ENCODE assay signal across 1 cellular context in genomic region chr7:101856488-101857357, GRCh38.
TF ChIP-seq lines count a peak whose summit lies in the region.

No MANE protein-coding gene starts in this region.

TF ChIP-seq in HepG2, 621 proteins besides CTCF, POLR2A, EP300 and RAD21 (continued from another document and continues in another):
- TF ChIP-seq STAT6 (CRISPR knock-in tag; IDR thresholded peaks at IDR 0.05; ENCODE audit: borderline replicate concordance), result peak; percentile 57; the same call in 1 of the 2 replicates
- no peak for TF ChIP-seq TEAD2 (CRISPR knock-in tag; IDR thresholded peaks at IDR 0.05)
- no peak; the same call in 1 of the 2 replicates for TF ChIP-seq DR1 (CRISPR knock-in tag; IDR thresholded peaks at IDR 0.05)
- no peak for TF ChIP-seq ZNF773 (CRISPR knock-in tag; IDR thresholded peaks at IDR 0.05; ENCODE audit: borderline replicate concordance)
- TF ChIP-seq CENPX (CRISPR knock-in tag; IDR thresholded peaks at IDR 0.05), result no peak
- peak; percentile 58 for TF ChIP-seq ISL2 (CRISPR knock-in tag; IDR thresholded peaks at IDR 0.05)
- TF ChIP-seq EZH2 (conservative IDR thresholded peaks at IDR 0.05; ENCODE audit: low read depth, low read length), result no peak
- TF ChIP-seq ZNF792 (CRISPR knock-in tag; IDR thresholded peaks at IDR 0.05), result peak; percentile 69; the same call in 1 of the 2 replicates
- TF ChIP-seq ZBTB3 (CRISPR knock-in tag; IDR thresholded peaks at IDR 0.05; ENCODE audit: borderline replicate concordance, low read depth), result no peak
- peak; percentile 56 to 76; a peak in 1 of 4 replicates for TF ChIP-seq HMGXB4 (CRISPR knock-in tag; IDR thresholded peaks at IDR 0.05; ENCODE audit: borderline replicate concordance in 1 of 2, low read depth in 1 of 2)
- TF ChIP-seq ARNT2 (CRISPR knock-in tag; IDR thresholded peaks at IDR 0.05; ENCODE audit: low read depth), result no peak
- TF ChIP-seq EEA1 (CRISPR knock-in tag; IDR thresholded peaks at IDR 0.05; ENCODE audit: borderline replicate concordance), result no peak
- TF ChIP-seq FOXO1 (CRISPR knock-in tag; IDR thresholded peaks at IDR 0.05), result no peak; the same call in 1 of the 2 replicates
- TF ChIP-seq TOE1 (CRISPR knock-in tag; IDR thresholded peaks at IDR 0.05), result no peak
- TF ChIP-seq GABPB1 (CRISPR knock-in tag; IDR thresholded peaks at IDR 0.05), result peak; percentile 70
- no peak; the same call in 1 of the 2 replicates for TF ChIP-seq ZNF350 (CRISPR knock-in tag; IDR thresholded peaks at IDR 0.05; ENCODE audit: borderline replicate concordance, low read depth)
- TF ChIP-seq FOXK2 (IDR thresholded peaks at IDR 0.05), result 0 out of 2 replicates have a peak, but pooled peaks have one; percentile 28
- TF ChIP-seq SAP130 (CRISPR knock-in tag; IDR thresholded peaks at IDR 0.05; ENCODE audit: low read depth), result peak; percentile 85
- no peak for TF ChIP-seq HNRNPK (IDR thresholded peaks at IDR 0.05; ENCODE audit: low read depth, low read length, poor library complexity, severe bottlenecking)
- TF ChIP-seq FOXC1 (CRISPR knock-in tag; IDR thresholded peaks at IDR 0.05; ENCODE audit: borderline replicate concordance), result peak; percentile 69
- TF ChIP-seq BCL6 (CRISPR knock-in tag; IDR thresholded peaks at IDR 0.05), result 0 out of 2 replicates have a peak, but pooled peaks have one; percentile 10
- no peak; the same call in 1 of the 2 replicates for TF ChIP-seq ZNF275 (CRISPR knock-in tag; IDR thresholded peaks at IDR 0.05; ENCODE audit: borderline replicate concordance)
- no peak for TF ChIP-seq NFAT5 (CRISPR knock-in tag; IDR thresholded peaks at IDR 0.05)
- TF ChIP-seq ZNF597 (CRISPR knock-in tag; IDR thresholded peaks at IDR 0.05), result no peak
- no peak for TF ChIP-seq ZNF589 (CRISPR knock-in tag; conservative IDR thresholded peaks at IDR 0.05)
- peak; percentile 77 for TF ChIP-seq ZNF781 (CRISPR knock-in tag; IDR thresholded peaks at IDR 0.05; ENCODE audit: borderline replicate concordance, not compliant biosample characterization)
- TF ChIP-seq ZKSCAN8 (CRISPR knock-in tag; IDR thresholded peaks at IDR 0.05; ENCODE audit: borderline replicate concordance), result no peak; the same call in 1 of the 2 replicates
- TF ChIP-seq ZFP91 (CRISPR knock-in tag; IDR thresholded peaks at IDR 0.05; ENCODE audit: borderline replicate concordance), result peak; percentile 75
- 0 out of 2 replicates have a peak, but pooled peaks have one; percentile 42 for TF ChIP-seq ZNF280B (CRISPR knock-in tag; IDR thresholded peaks at IDR 0.05; ENCODE audit: borderline replicate concordance)
- TF ChIP-seq GLI4 (CRISPR knock-in tag; IDR thresholded peaks at IDR 0.05; ENCODE audit: borderline replicate concordance), result no peak
- TF ChIP-seq HNRNPLL (IDR thresholded peaks at IDR 0.05; ENCODE audit: low read depth, low read length, poor library complexity, severe bottlenecking), result peak; percentile 74
- TF ChIP-seq ZBTB8A (CRISPR knock-in tag; IDR thresholded peaks at IDR 0.05; ENCODE audit: borderline replicate concordance, low read depth), result no peak
- peak; percentile 57 for TF ChIP-seq DMAP1 (CRISPR knock-in tag; IDR thresholded peaks at IDR 0.05)
- TF ChIP-seq MEF2D (CRISPR knock-in tag; IDR thresholded peaks at IDR 0.05), result peak; percentile 79
- TF ChIP-seq ZBTB39 (CRISPR knock-in tag; IDR thresholded peaks at IDR 0.05), result no peak
- no peak for TF ChIP-seq MTERF4 (CRISPR knock-in tag; IDR thresholded peaks at IDR 0.05)
- no peak; the same call in 1 of the 2 replicates for TF ChIP-seq CERS6 (CRISPR knock-in tag; IDR thresholded peaks at IDR 0.05)
- no peak for TF ChIP-seq SNAI1 (CRISPR knock-in tag; IDR thresholded peaks at IDR 0.05; ENCODE audit: borderline replicate concordance)
